13 cellular contexts compared by ENCODE assay signal in genomic region chr10:87585565-87586514, GRCh38.
DNase-seq lines count a peak whose midpoint lies in the region; ATAC-seq, FAIRE-seq and TF ChIP-seq lines count a peak whose summit lies in the region.
"Had no signal": no experiment of that assay in that cellular context is flagged by ENCODE, and none has a peak within 500 bp of the region (broad histone marks: within the 10 kb centered on the region; RNA-seq: fewer than 3 reads in every experiment).

No MANE protein-coding gene starts in this region.

- H3K4me2 ChIP-seq in IMR-90 (ENCODE audit: low read depth, low read length) (no peak overlapping the region), K562 (ENCODE audit: insufficient read depth, low read length) (no peak overlapping the region), HepG2 (ENCODE audit: low read depth, low read length) (peak overlapping the region; percentile 26; the same call in 1 of the 2 replicates)

- no peak overlapping the region for H4K5ac ChIP-seq in IMR-90 (ENCODE audit: low read depth, low read length)

- H4K8ac ChIP-seq in IMR-90 (ENCODE audit: low read depth in 2 of 2, low read length in 2 of 2) = no peak overlapping the region

- no peak overlapping the region for H3K9ac ChIP-seq in IMR-90 (ENCODE audit: low read depth, low read length)
- H3K9ac ChIP-seq in K562 (ENCODE audit: insufficient read depth in 1 of 2, low read depth in 2 of 2, low read length in 2 of 2) = no peak overlapping the region
- no peak overlapping the region for H3K9ac ChIP-seq in HepG2 (ENCODE audit: insufficient read depth, low read depth, low read length)

- H3K4ac ChIP-seq in IMR-90 (ENCODE audit: low read depth, low read length) = no peak overlapping the region

- H3K79me1 ChIP-seq in IMR-90 (ENCODE audit: low read depth in 1 of 2, low read length in 2 of 2) = no peaks in the 10 kb centered on the region

- no peak for FAIRE-seq in K562 (lab: Jason Lieb, UNC)
- no peak for FAIRE-seq in HepG2 (lab: Jason Lieb, UNC)
- FAIRE-seq: H1 had no signal

- dilution Hi-C loops in IMR-90 (cut with HindIII; ENCODE audit: low sequenced_read_pairs, unreplicated experiment) = no loop called here

- H4K20me1 ChIP-seq in IMR-90 (ENCODE audit: insufficient read depth, low read length) (no peaks in the 10 kb centered on the region), K562 (replicated peaks; ENCODE audit: control insufficient read depth, insufficient read depth, low read length) (no peaks in the 10 kb centered on the region), HepG2 (ENCODE audit: insufficient read depth, low read length) (no peaks in the 10 kb centered on the region)

- intact Hi-C loops in IMR-90 (cut with micrococcal nuclease) = no loop called here
- intact Hi-C loops in K562 (cut with micrococcal nuclease) = no loop called here
- intact Hi-C loops in HepG2 (cut with micrococcal nuclease; ENCODE audit: unreplicated experiment) = no loop called here

- ATAC-seq in IMR-90 (ENCODE audit: low read depth) (no peak), K562 (no peak), HepG2 (no peak; the same call in 2 of the 3 replicates), GM18868 (IDR thresholded peaks at IDR 0.05; ENCODE audit: unreplicated experiment) (no peak), HG03457 (IDR thresholded peaks at IDR 0.05; ENCODE audit: unreplicated experiment) (no peak)
- ATAC-seq: activated naive CD4-positive, alpha-beta T cell treated with anti-CD3 and anti-CD28 coated beads, Interleukin-2, amount 50 U/mL, for 72 hours; stimulated activated effector memory CD8-positive, alpha-beta T cell treated with anti-CD3 and anti-CD28 coated beads, Interleukin-12 subunit alpha, Interleukin-12 subunit beta, amount 100 ng/mL, for 72 hours had no signal

- no peaks in the 10 kb centered on the region for H3K27me3 ChIP-seq in IMR-90 (ENCODE audit: control insufficient read depth, insufficient read depth, low read length)
- peaks cover 0 to 12% of the 10 kb centered on the region in 2 experiments; a peak in 2 of 5 replicates for H3K27me3 ChIP-seq in K562 (ENCODE audit: control insufficient read depth in 2 of 2, insufficient read depth in 2 of 2, low read length in 2 of 2)
- no peaks in the 10 kb centered on the region for H3K27me3 ChIP-seq in HepG2 (ENCODE audit: control insufficient read depth in 1 of 2, insufficient read depth in 2 of 2, low read length in 2 of 2)

- no peak overlapping the region for H3K18ac ChIP-seq in IMR-90 (ENCODE audit: low read depth, low read length)

- no peaks in the 10 kb centered on the region for H3K36me3 ChIP-seq in IMR-90 (ENCODE audit: control insufficient read depth, insufficient read depth, low read length)
- no peaks in the 10 kb centered on the region for H3K36me3 ChIP-seq in K562 (ENCODE audit: control insufficient read depth, insufficient read depth, low read length)
- H3K36me3 ChIP-seq in HepG2 (replicated peaks in 1 of 2; ENCODE audit: control insufficient read depth in 1 of 2, insufficient read depth in 2 of 2, low read length in 2 of 2) = no peaks in the 10 kb centered on the region

- POLR2A ChIA-PET in IMR-90 (lab: Charles Lee; ENCODE audit: unreplicated experiment) = no interaction called here
- POLR2A ChIA-PET in K562 (lab: Yijun Ruan, JAX) = no interaction called here
- POLR2A ChIA-PET in HepG2 (lab: Yijun Ruan, JAX) = no interaction called here

- in situ Hi-C loops in Caki2 (cut with HindIII; ENCODE audit: low pct_unique_long_range_greater_than_20kb, low sequenced_read_pairs) = no loop called here
- in situ Hi-C loops in IMR-90 (cut with MboI; ENCODE audit: low sequenced_read_pairs) = no loop called here
- in situ Hi-C loops in K562 (cut with MboI) = no loop called here
- in situ Hi-C loops in HepG2 (cut with HindIII; ENCODE audit: extremely low pct_ligation_motif_present, low pct_unique_long_range_greater_than_20kb) = no loop called here

- no peak overlapping the region for H2BK20ac ChIP-seq in IMR-90 (ENCODE audit: low read depth, low read length)

- no peak overlapping the region for H2BK120ac ChIP-seq in IMR-90 (ENCODE audit: low read depth, low read length)

- no peak overlapping the region for H2AFZ ChIP-seq in IMR-90 (replicated peaks; ENCODE audit: low read length, poor library complexity)
- H2AFZ ChIP-seq in K562 (ENCODE audit: low read depth, low read length) = no peak overlapping the region
- no peak overlapping the region for H2AFZ ChIP-seq in HepG2 (ENCODE audit: low read length)

- peaks cover 8% of the 10 kb centered on the region for H3K4me1 ChIP-seq in IMR-90 (ENCODE audit: control insufficient read depth, insufficient read depth, low read length)
- H3K4me1 ChIP-seq in K562 (replicated peaks in 1 of 2; ENCODE audit: control insufficient read depth in 2 of 2, insufficient read depth in 2 of 2, low read length in 2 of 2) = no peaks in the 10 kb centered on the region
- H3K4me1 ChIP-seq in HepG2 (ENCODE audit: insufficient read depth, low read length) = peaks cover 45% of the 10 kb centered on the region

- BruUV-seq in IMR-90 (replicated peaks; lab: Mats Ljungman, UMichigan) (no TSS peak), K562 (replicated peaks; lab: Mats Ljungman, UMichigan) (no TSS peak), HepG2 (replicated peaks; lab: Mats Ljungman, UMichigan) (no TSS peak)

- TF ChIP-seq CTCF in IMR-90 (conservative IDR thresholded peaks at IDR 0.05; ENCODE audit: low read depth, low read length) (no peak), K562 (IDR thresholded peaks at IDR 0.05 in 2 of 3, conservative IDR thresholded peaks at IDR 0.05 in 1 of 3; ENCODE audit: insufficient read depth in 2 of 3, low read depth in 1 of 3, low read length in 3 of 3) (no peak), HepG2 (CRISPR knock-in tag; IDR thresholded peaks at IDR 0.05) (no peak)

- H2BK15ac ChIP-seq in IMR-90 (ENCODE audit: low read depth, low read length) = no peak overlapping the region

- no peak overlapping the region for H3K23ac ChIP-seq in IMR-90 (ENCODE audit: low read depth, low read length)

- WGBS in IMR-90 (ENCODE audit: extremely low coverage in 2 of 2, insufficient read length in 1 of 2), 2 experiments = 100% methylated on average over 1 of the region's 5 CpGs; no CpG with 5 or more reads in 1 of the 2 experiments
- WGBS in K562 (ENCODE audit: insufficient coverage, low coverage, missing lambda C conversion rate) = 1% methylated on average over 5 of the region's 5 CpGs
- WGBS in HepG2 (ENCODE audit: low lambda C conversion rate) = 34% methylated on average over 5 of the region's 5 CpGs

- TF ChIP-seq EP300 in K562 (IDR thresholded peaks at IDR 0.05; ENCODE audit: low read length) = no peak
- TF ChIP-seq EP300 in HepG2 (IDR thresholded peaks at IDR 0.05; ENCODE audit: low read depth in 2 of 2, low read length in 2 of 2) = peak in 1 of 2 experiments; percentile 46; a peak in 2 of 4 replicates
- no peak for TF ChIP-seq EP300 in HepG2 (CRISPR knock-in tag; IDR thresholded peaks at IDR 0.05; ENCODE audit: borderline replicate concordance)

- no peak overlapping the region for H2AK5ac ChIP-seq in IMR-90 (ENCODE audit: low read depth, low read length)

- H3K27ac ChIP-seq in IMR-90 (ENCODE audit: insufficient read depth, low read length) (no peak overlapping the region), K562 (ENCODE audit: extremely low read depth, low read depth, low read length) (no peak overlapping the region), HepG2 (ENCODE audit: extremely low read length, insufficient read depth, low read length) (no peak overlapping the region)
- H3K27ac ChIP-seq: skin epidermis had no signal

- no peak overlapping the region for H3K56ac ChIP-seq in IMR-90 (ENCODE audit: extremely low read depth, insufficient read depth, low read length)

- no peak for TF ChIP-seq POLR2A in IMR-90 (IDR thresholded peaks at IDR 0.05; ENCODE audit: low read depth, low read length)
- TF ChIP-seq POLR2A in K562 (conservative IDR thresholded peaks at IDR 0.05) = no peak
- no peak for TF ChIP-seq POLR2A in HepG2 (IDR thresholded peaks at IDR 0.05; ENCODE audit: insufficient read depth in 1 of 2, low read depth in 2 of 2, low read length in 2 of 2)

- DNase-seq in Caki2 (ENCODE audit: low read depth) (peak; percentile 87), IMR-90 (peak; percentile 58), K562 (ENCODE audit: extremely low read depth in 1 of 4, low spot score in 3 of 4) (peak in 1 of 4 experiments; percentile 47), HepG2 (ENCODE audit: low spot score) (peak; percentile 50), T-helper 1 cell (no peak)
- no peak for DNase-seq in activated CD4-positive, alpha-beta T cell treated with anti-CD3 and anti-CD28 coated beads for 1 hour
- DNase-seq: NK-92 treated with Interleukin-12 subunit alpha and Interleukin-12 subunit beta, amount 100 ng/mL, for 24 hours had no signal

- H2BK5ac ChIP-seq in IMR-90 (ENCODE audit: low read depth, low read length, poor library complexity, severe bottlenecking) = no peak overlapping the region

- H4K91ac ChIP-seq in IMR-90 (ENCODE audit: insufficient read depth, low read depth, low read length) = no peak overlapping the region

- H3K9me3 ChIP-seq in IMR-90 (ENCODE audit: control insufficient read depth, insufficient read depth, low read length) = no peaks in the 10 kb centered on the region
- no peaks in the 10 kb centered on the region for H3K9me3 ChIP-seq in K562 (replicated peaks; ENCODE audit: control insufficient read depth, insufficient read depth, low read depth, low read length)
- H3K9me3 ChIP-seq in HepG2 (ENCODE audit: low read length) = no peaks in the 10 kb centered on the region

- H3K4me3 ChIP-seq in IMR-90 (ENCODE audit: insufficient read depth, low read depth, low read length) (no peak overlapping the region), K562 (no peak overlapping the region), HepG2 (replicated peaks in 1 of 3; ENCODE audit: insufficient read depth in 1 of 3, low read depth in 2 of 3, low read length in 3 of 3) (peak overlapping the region in 1 of 3 experiments; percentile 17; a peak in 1 of 6 replicates)
- H3K4me3 ChIP-seq: skin epidermis had no signal

- peaks cover 3% of the 10 kb centered on the region; the same call in 1 of the 2 replicates for H3K9me1 ChIP-seq in IMR-90 (ENCODE audit: insufficient read depth, low read length)
- no peaks in the 10 kb centered on the region for H3K9me1 ChIP-seq in K562 (ENCODE audit: control insufficient read depth, insufficient read depth, low read length)

- CTCF ChIA-PET in IMR-90 (lab: Yijun Ruan, JAX) (no interaction called here), K562 (lab: Yijun Ruan, JAX; ENCODE audit: low intra/inter-chr PET ratio) (no interaction called here), HepG2 (lab: Yijun Ruan, JAX; ENCODE audit: low intra/inter-chr PET ratio, low total read pairs) (no interaction called here)

- no peak overlapping the region for H2AK9ac ChIP-seq in IMR-90 (replicated peaks; ENCODE audit: low read depth, low read length, poor library complexity)

- no peaks in the 10 kb centered on the region for H3K79me2 ChIP-seq in K562 (ENCODE audit: control insufficient read depth, insufficient read depth, low read length)
- no peaks in the 10 kb centered on the region for H3K79me2 ChIP-seq in HepG2 (ENCODE audit: insufficient read depth, low read length)

- no peak overlapping the region for H3K14ac ChIP-seq in IMR-90 (replicated peaks; ENCODE audit: low read depth, low read length)

- TF ChIP-seq RAD21 in IMR-90 (IDR thresholded peaks at IDR 0.05; ENCODE audit: low read length) = no peak
- peak in 1 of 2 experiments; percentile 68; a peak in 2 of 4 replicates for TF ChIP-seq RAD21 in K562 (CRISPR knock-in tag; conservative IDR thresholded peaks at IDR 0.05 in 1 of 2, IDR thresholded peaks at IDR 0.05 in 1 of 2)
- no peak for TF ChIP-seq RAD21 in HepG2 (CRISPR knock-in tag; IDR thresholded peaks at IDR 0.05)

Comparison
In these comparisons a context has a peak if more than half of its experiments do, and no peak if none do; other contexts are left out.
1. DNase-seq: peak in Caki2 (single experiment), IMR-90 (single experiment) and HepG2 (single experiment); none in activated CD4-positive, alpha-beta T cell treated with anti-CD3 and anti-CD28 coated beads for 1 hour (single experiment) and T-helper 1 cell (0 of 5).